ENCODE assay signal across 9 cellular contexts in the genomic region with DNA sequence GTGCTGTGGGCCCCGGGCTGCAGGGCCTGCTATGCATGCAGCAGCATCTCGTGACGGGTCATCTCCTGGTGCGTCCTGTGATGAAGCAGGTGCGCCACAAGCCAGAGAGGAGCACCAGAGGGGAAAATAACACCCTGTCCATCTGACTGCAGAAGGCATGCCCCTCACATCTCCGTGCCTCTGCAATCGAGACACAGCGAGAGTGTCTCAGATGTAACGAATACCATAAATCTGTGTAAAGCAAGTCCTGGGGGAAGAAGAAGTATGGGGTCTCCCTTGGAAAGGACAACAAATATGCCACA.
DNase-seq lines count a peak whose midpoint lies in the region; ATAC-seq and TF ChIP-seq lines count a peak whose summit lies in the region.
"Had no signal": no experiment of that assay in that cellular context is flagged by ENCODE, and none has a peak within 500 bp of the region (broad histone marks: within the 10 kb centered on the region; RNA-seq: fewer than 3 reads in every experiment).

No MANE protein-coding gene starts in this region.

- H3K27me3 Mint-ChIP-seq in activated CD8-positive, alpha-beta memory T cell treated with anti-CD3 and anti-CD28 coated beads, Interleukin-2, amount 10 ng/mL, durations not matched to agents 7 days and 5 days: no peaks in the 10 kb centered on the region
- no peaks in the 10 kb centered on the region for H3K27me3 Mint-ChIP-seq in stimulated activated naive CD8-positive, alpha-beta T cell treated with anti-CD3 and anti-CD28 coated beads, Interleukin-15, amount 100 ng/mL, for 72 hours

- TF ChIP-seq EP300 in esophagus muscularis mucosa (IDR thresholded peaks at IDR 0.05): no peak

- CTCF ChIA-PET in activated CD8-positive, alpha-beta memory T cell treated with anti-CD3 and anti-CD28 coated beads, Interleukin-2, amount 10 ng/mL, durations not matched to agents 7 days and 5 days (lab: Charles Lee): interaction anchor here (1.7 kb wide), 1 partner anchor 76 kb away, joined by 6 read pairs; no protein-coding TSS in a partner anchor

- H3K27ac Mint-ChIP-seq in activated CD8-positive, alpha-beta memory T cell treated with anti-CD3 and anti-CD28 coated beads, Interleukin-2, amount 10 ng/mL, durations not matched to agents 7 days and 5 days: peak overlapping the region; percentile 100
- peak overlapping the region; percentile 97 to 100 for H3K27ac Mint-ChIP-seq in stimulated activated naive CD8-positive, alpha-beta T cell treated with anti-CD3 and anti-CD28 coated beads, Interleukin-15, amount 100 ng/mL, for 72 hours

- peaks cover 32% of the 10 kb centered on the region for H3K4me1 Mint-ChIP-seq in activated CD8-positive, alpha-beta memory T cell treated with anti-CD3 and anti-CD28 coated beads, Interleukin-2, amount 10 ng/mL, durations not matched to agents 7 days and 5 days
- peaks cover 46% of the 10 kb centered on the region for H3K4me1 Mint-ChIP-seq in stimulated activated naive CD8-positive, alpha-beta T cell treated with anti-CD3 and anti-CD28 coated beads, Interleukin-15, amount 100 ng/mL, for 72 hours

- H3K36me3 ChIP-seq in RWPE2 (ENCODE audit: low read depth) (no peaks in the 10 kb centered on the region), esophagus muscularis mucosa (no peaks in the 10 kb centered on the region)

- H3K4me1 ChIP-seq in RWPE2 (ENCODE audit: insufficient read depth, poor library complexity, severe bottlenecking): peaks cover 21% of the 10 kb centered on the region
- peaks cover 0 to 8% (median 6%) of the 10 kb centered on the region in 4 donors for H3K4me1 ChIP-seq in esophagus muscularis mucosa

- H3K9me3 ChIP-seq in RWPE2 (ENCODE audit: severe bottlenecking): no peaks in the 10 kb centered on the region
- H3K9me3 ChIP-seq in esophagus muscularis mucosa: peaks cover 0 to 4% (median 2%) of the 10 kb centered on the region in 4 donors

- peaks cover 20% of the 10 kb centered on the region for H3K36me3 Mint-ChIP-seq in activated CD8-positive, alpha-beta memory T cell treated with anti-CD3 and anti-CD28 coated beads, Interleukin-2, amount 10 ng/mL, durations not matched to agents 7 days and 5 days

- peak overlapping the region; percentile 75 for H3K4me3 Mint-ChIP-seq in activated CD8-positive, alpha-beta memory T cell treated with anti-CD3 and anti-CD28 coated beads, Interleukin-2, amount 10 ng/mL, durations not matched to agents 7 days and 5 days
- H3K4me3 Mint-ChIP-seq in stimulated activated naive CD8-positive, alpha-beta T cell treated with anti-CD3 and anti-CD28 coated beads, Interleukin-15, amount 100 ng/mL, for 72 hours: peak overlapping the region; percentile 85

- no peak for TF ChIP-seq POLR2A in esophagus muscularis mucosa (IDR thresholded peaks at IDR 0.05; ENCODE audit: low read depth)

- TF ChIP-seq CTCF in RWPE2 (IDR thresholded peaks at IDR 0.05; ENCODE audit: poor library complexity, severe bottlenecking): no peak
- no peak for TF ChIP-seq CTCF in esophagus muscularis mucosa (IDR thresholded peaks at IDR 0.05)

- H3K27me3 ChIP-seq in RWPE2 (ENCODE audit: insufficient read depth, poor library complexity, severe bottlenecking): no peaks in the 10 kb centered on the region
- H3K27me3 ChIP-seq in esophagus muscularis mucosa: no peaks in the 10 kb centered on the region

- no peak overlapping the region for H3K4me3 ChIP-seq in RWPE2 (ENCODE audit: severe bottlenecking)
- peak overlapping the region in 1 of 4 donors; percentile 7 for H3K4me3 ChIP-seq in esophagus muscularis mucosa
- H3K4me3 ChIP-seq: SK-N-MC had no signal

- intact Hi-C loops in esophagus muscularis mucosa (cut with DNase I): no loop called here

- 96% methylated on average over 4 of the region's 9 CpGs for WGBS in esophagus muscularis mucosa

- H3K27ac ChIP-seq in RWPE2 (ENCODE audit: poor library complexity, severe bottlenecking) (peak overlapping the region; percentile 85), esophagus muscularis mucosa (replicated peaks in 1 of 4) (peak overlapping the region in 3 of 4 donors; percentile 40 to 69 (median 55))
- H3K27ac ChIP-seq: SK-N-MC had no signal

- no peak for DNase-seq in activated CD8-positive, alpha-beta memory T cell treated with anti-CD3 and anti-CD28 coated beads, Interleukin-2, amount 10 ng/mL, durations not matched to agents 7 days and 5 days
- no peak for DNase-seq in activated CD8-positive, alpha-beta memory T cell treated with anti-CD3 and anti-CD28 coated beads for 24 hours
- DNase-seq in RWPE2 (ENCODE audit: low spot score): no peak
- no peak for DNase-seq in esophagus muscularis mucosa (ENCODE audit: extremely low spot score)
- DNase-seq in stimulated activated naive CD8-positive, alpha-beta T cell treated with anti-CD3 and anti-CD28 coated beads, Interleukin-15, amount 100 ng/mL, for 72 hours: no peak
- DNase-seq in mucosa of gallbladder (ENCODE audit: low spot score): no peak
- no peak for DNase-seq in DMS 273 (lab: John Stamatoyannopoulos, UW; ENCODE audit: unreplicated experiment)

- peaks cover 3% of the 10 kb centered on the region for H3K9me3 Mint-ChIP-seq in activated CD8-positive, alpha-beta memory T cell treated with anti-CD3 and anti-CD28 coated beads, Interleukin-2, amount 10 ng/mL, durations not matched to agents 7 days and 5 days (ENCODE audit: low read depth)
- H3K9me3 Mint-ChIP-seq in stimulated activated naive CD8-positive, alpha-beta T cell treated with anti-CD3 and anti-CD28 coated beads, Interleukin-15, amount 100 ng/mL, for 72 hours: peaks cover 9 to 44% of the 10 kb centered on the region in 2 donors

- no peak for ATAC-seq in activated CD8-positive, alpha-beta memory T cell treated with anti-CD3 and anti-CD28 coated beads, Interleukin-2, amount 10 ng/mL, durations not matched to agents 7 days and 5 days
- no peak for ATAC-seq in RWPE2 (ENCODE audit: low read depth)
- no peak for ATAC-seq in stimulated activated naive CD8-positive, alpha-beta T cell treated with anti-CD3 and anti-CD28 coated beads, Interleukin-15, amount 100 ng/mL, for 72 hours
- no peak for ATAC-seq in HG02763 (IDR thresholded peaks at IDR 0.05; ENCODE audit: unreplicated experiment)
